In genomic region chr2:106065983-106066826, GRCh38 we compare ENCODE assay signal across 11 cellular contexts.
A peak's percentile ranks its signal among the peaks of the same experiment; 100 is the strongest.
DNase-seq lines count a peak whose midpoint lies in the region; ATAC-seq and TF ChIP-seq lines count a peak whose summit lies in the region.
"Had no signal": no experiment of that assay in that cellular context is flagged by ENCODE, and none has a peak within 500 bp of the region (broad histone marks: within the 10 kb centered on the region; RNA-seq: fewer than 3 reads in every experiment).

No MANE protein-coding gene starts in this region.

- no peak for TF ChIP-seq CTCF in CD8-positive, alpha-beta T cell (IDR thresholded peaks at IDR 0.05)
- no peak for TF ChIP-seq CTCF in prostate gland (IDR thresholded peaks at IDR 0.05)

- H3K27ac ChIP-seq in CD8-positive, alpha-beta T cell (ENCODE audit: low read depth, low read length) = no peak overlapping the region
- H3K27ac ChIP-seq in prostate gland = peak overlapping the region in 1 of 2 donors; percentile 4

- 36% methylated on average over 26 of the region's 26 CpGs for WGBS in prostate gland

- no peaks in the 10 kb centered on the region for H3K9me3 Mint-ChIP-seq in CD8-positive, alpha-beta T cell
- H3K9me3 Mint-ChIP-seq in activated T-helper 17 cell treated with anti-CD3 and anti-CD28 coated beads, Interleukin-2, amount 50 U/mL, for 72 hours = no peaks in the 10 kb centered on the region

- no peaks in the 10 kb centered on the region for H3K9me3 ChIP-seq in CD8-positive, alpha-beta T cell (ENCODE audit: low read length)
- H3K9me3 ChIP-seq in prostate gland = no peaks in the 10 kb centered on the region

- no peaks in the 10 kb centered on the region for H3K27me3 ChIP-seq in CD8-positive, alpha-beta T cell (ENCODE audit: insufficient read depth, low read length)
- H3K27me3 ChIP-seq in prostate gland (replicated peaks; ENCODE audit: insufficient read depth) = peaks cover 2% of the 10 kb centered on the region

- H3K4me3 Mint-ChIP-seq in CD8-positive, alpha-beta T cell = peak overlapping the region; percentile 80
- H3K4me3 Mint-ChIP-seq in activated T-helper 17 cell treated with anti-CD3 and anti-CD28 coated beads, Interleukin-2, amount 50 U/mL, for 72 hours = peak overlapping the region; percentile 66

- intact Hi-C loops in CD8-positive, alpha-beta T cell (cut with DNase I, micrococcal nuclease) = loop anchor here in 1 of 2 experiments (10.0 kb wide), 1 partner anchor 51 kb away; no protein-coding TSS in a partner anchor
- intact Hi-C loops in prostate gland (cut with DNase I) = loop anchor here (5.0 kb wide), 1 partner anchor 34 kb away; no protein-coding TSS in a partner anchor

- H3K27ac Mint-ChIP-seq in CD8-positive, alpha-beta T cell = peak overlapping the region; percentile 69
- peak overlapping the region; percentile 14 for H3K27ac Mint-ChIP-seq in activated T-helper 17 cell treated with anti-CD3 and anti-CD28 coated beads, Interleukin-2, amount 50 U/mL, for 72 hours

- no peak for DNase-seq in CD8-positive, alpha-beta T cell
- DNase-seq in prostate gland (ENCODE audit: low spot score) (no peak), NCI-H2081 (lab: John Stamatoyannopoulos, UW) (no peak), NCI-H2171 (lab: John Stamatoyannopoulos, UW) (no peak), NCI-H1105 (lab: John Stamatoyannopoulos, UW) (no peak)
- DNase-seq in stimulated activated CD4-positive, alpha-beta T cell treated with anti-CD3 and anti-CD28 coated beads, Interleukin-2, amount 100 ng/mL, for 48 hours = no peak
- DNase-seq: Calu3; NCI-H1930; stimulated activated CD8-positive, alpha-beta memory T cell treated with anti-CD3 and anti-CD28 coated beads, Interleukin-4, amount 100 ng/mL, for 48 hours had no signal

- peak overlapping the region; percentile 63 for H3K4me3 ChIP-seq in CD8-positive, alpha-beta T cell (ENCODE audit: low read depth, low read length)
- H3K4me3 ChIP-seq in iPS-11a (ENCODE audit: low read depth, low read length) (peak overlapping the region; percentile 20), prostate gland (peak overlapping the region; percentile 26 to 32)

- H3K4me1 Mint-ChIP-seq in CD8-positive, alpha-beta T cell (ENCODE audit: low read depth) = peaks cover 30% of the 10 kb centered on the region
- H3K4me1 Mint-ChIP-seq in activated T-helper 17 cell treated with anti-CD3 and anti-CD28 coated beads, Interleukin-2, amount 50 U/mL, for 72 hours = peaks cover 5% of the 10 kb centered on the region

- CTCF ChIA-PET in CD8-positive, alpha-beta T cell (lab: Charles Lee) = interaction anchor here (0.7 to 1.7 kb wide), 3 partner anchors 12 to 490 kb away, joined by 3 to 5 read pairs (median 4); no protein-coding TSS in a partner anchor

- H3K36me3 ChIP-seq in CD8-positive, alpha-beta T cell (ENCODE audit: insufficient read depth, low read length) = no peaks in the 10 kb centered on the region
- H3K36me3 ChIP-seq in prostate gland = no peaks in the 10 kb centered on the region

- no peak for ATAC-seq in CD8-positive, alpha-beta T cell
- no peak for ATAC-seq in activated T-helper 17 cell treated with anti-CD3 and anti-CD28 coated beads, Interleukin-2, amount 50 U/mL, for 72 hours (replicated peaks)

- POLR2A ChIA-PET in CD8-positive, alpha-beta T cell (lab: Charles Lee) = interaction anchor here (1.2 to 1.6 kb wide), 2 partner anchors 20 to 31 kb away, joined by 3 read pairs; no protein-coding TSS in a partner anchor

- H3K27me3 Mint-ChIP-seq in CD8-positive, alpha-beta T cell (ENCODE audit: low read depth) = peaks cover 2% of the 10 kb centered on the region
- peaks cover 3% of the 10 kb centered on the region for H3K27me3 Mint-ChIP-seq in activated T-helper 17 cell treated with anti-CD3 and anti-CD28 coated beads, Interleukin-2, amount 50 U/mL, for 72 hours

- H3K4me1 ChIP-seq in CD8-positive, alpha-beta T cell (ENCODE audit: insufficient read depth, low read length) = peaks cover 11% of the 10 kb centered on the region
- H3K4me1 ChIP-seq in prostate gland (replicated peaks) = no peaks in the 10 kb centered on the region

- no peak for TF ChIP-seq POLR2A in prostate gland (IDR thresholded peaks at IDR 0.05)

- no peaks in the 10 kb centered on the region for H3K36me3 Mint-ChIP-seq in CD8-positive, alpha-beta T cell
- no peaks in the 10 kb centered on the region for H3K36me3 Mint-ChIP-seq in activated T-helper 17 cell treated with anti-CD3 and anti-CD28 coated beads, Interleukin-2, amount 50 U/mL, for 72 hours (ENCODE audit: low read depth)
